In the genomic region with DNA sequence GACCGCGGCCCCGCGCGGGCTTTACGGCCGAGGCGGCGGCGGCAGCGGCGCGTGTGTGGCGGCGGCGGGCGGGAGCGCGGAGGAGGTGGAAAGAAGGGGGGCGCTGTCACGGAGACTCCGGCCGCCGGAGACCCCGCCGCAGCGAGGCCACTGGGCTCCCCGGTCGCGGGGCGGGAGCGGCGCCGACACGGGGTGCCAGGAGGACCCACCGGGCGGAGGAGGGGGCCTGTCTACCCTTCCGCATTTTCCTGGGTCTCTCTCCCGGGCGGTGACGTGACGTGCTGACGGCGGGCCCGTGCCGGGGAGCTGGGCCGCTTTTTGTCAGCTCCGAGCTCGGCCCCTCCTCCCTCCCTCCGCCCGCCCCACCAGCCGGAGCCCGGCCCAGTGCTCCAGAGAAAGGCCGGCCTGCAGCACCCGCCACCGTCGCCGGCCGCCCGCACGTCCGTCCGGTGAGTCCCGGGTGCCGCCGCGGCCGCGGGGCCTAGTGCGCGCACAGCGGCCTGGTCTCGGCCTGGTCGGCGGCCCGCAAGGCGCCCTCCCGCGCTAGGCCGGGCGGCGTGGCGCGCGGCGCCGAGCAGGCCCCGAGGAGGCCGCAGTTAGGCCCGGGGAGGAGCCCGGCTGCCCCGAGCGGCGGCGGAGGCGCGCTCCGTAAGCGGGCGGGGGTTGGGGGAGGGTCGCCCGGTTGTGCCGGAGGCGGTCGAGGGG, we compare ENCODE assay signal across 8 cellular contexts. TPM values are rescaled to one million over a fixed set of nuclear protein-coding genes. Genes with fewer than 3 reads are reported as not detected.
DNase-seq lines count a peak whose midpoint lies in the region; ATAC-seq and TF ChIP-seq lines count a peak whose summit lies in the region.

Gene ZFX (plus strand): TSS at position 384 of the 705 bp plus-strand sequence. CDS start 23,014 bp downstream, outside the sequence.

- peak within 1 kb of the TSS; percentile 90 for H3K4me3 ChIP-seq in AG09309 (ENCODE audit: control insufficient read depth, low read depth, low read length)
- H3K4me3 ChIP-seq in RWPE2 (ENCODE audit: severe bottlenecking): peak within 1 kb of the TSS; percentile 90
- H3K4me3 ChIP-seq in tibial artery: peak within 1 kb of the TSS; percentile 66 to 72

- H3K27me3 Mint-ChIP-seq in activated naive CD4-positive, alpha-beta T cell treated with anti-CD3 and anti-CD28 coated beads for 36 hours (ENCODE audit: low read depth): no peaks in the 10 kb centered on the region
- no peaks in the 10 kb centered on the region for H3K27me3 Mint-ChIP-seq in osteocyte (ENCODE audit: unreplicated experiment)

- no peak for TF ChIP-seq CTCF in AG09309 (IDR thresholded peaks at IDR 0.05; ENCODE audit: control insufficient read depth, insufficient read depth, low read depth, low read length, missing control alignments)
- TF ChIP-seq CTCF in RWPE2 (IDR thresholded peaks at IDR 0.05; ENCODE audit: poor library complexity, severe bottlenecking): no peak
- no peak for TF ChIP-seq CTCF in osteocyte (IDR thresholded peaks at IDR 0.05)
- no peak for TF ChIP-seq CTCF in tibial artery (IDR thresholded peaks at IDR 0.05)

- intact Hi-C loops in activated naive CD4-positive, alpha-beta T cell treated with anti-CD3 and anti-CD28 coated beads for 36 hours (cut with micrococcal nuclease): loop anchor here (1.0 to 5.0 kb wide), 12 partner anchors 20 to 543 kb away; partner anchors contain the start of genes APOO, EIF2S3, POLA1 and PRDX4
- intact Hi-C loops in tibial artery (cut with DNase I; ENCODE audit: low total_unique reads): loop anchor here (10.0 kb wide), 1 partner anchor 245 kb away; the partner anchor contains the start of genes APOO and CXorf58

- H3K4me1 ChIP-seq in RWPE2 (ENCODE audit: insufficient read depth, poor library complexity, severe bottlenecking): peaks cover 45% of the 10 kb centered on the region
- H3K4me1 ChIP-seq in tibial artery: peaks cover 0 to 49% (median 27%) of the 10 kb centered on the region in 4 donors

- no peaks in the 10 kb centered on the region for H3K9me3 Mint-ChIP-seq in activated naive CD4-positive, alpha-beta T cell treated with anti-CD3 and anti-CD28 coated beads for 36 hours
- H3K9me3 Mint-ChIP-seq in osteocyte (ENCODE audit: unreplicated experiment): no peaks in the 10 kb centered on the region

- H3K4me1 Mint-ChIP-seq in activated naive CD4-positive, alpha-beta T cell treated with anti-CD3 and anti-CD28 coated beads for 36 hours (ENCODE audit: low read depth): peaks cover 58% of the 10 kb centered on the region
- peaks cover 78% of the 10 kb centered on the region for H3K4me1 Mint-ChIP-seq in osteocyte (ENCODE audit: unreplicated experiment)

- H3K27me3 ChIP-seq in RWPE2 (ENCODE audit: insufficient read depth, poor library complexity, severe bottlenecking) (no peaks in the 10 kb centered on the region), tibial artery (no peaks in the 10 kb centered on the region)

- peak within 1 kb of the TSS; percentile 91 for H3K27ac ChIP-seq in RWPE2 (ENCODE audit: poor library complexity, severe bottlenecking)
- peak within 1 kb of the TSS; percentile 97 to 98 for H3K27ac ChIP-seq in tibial artery

- H3K27ac Mint-ChIP-seq in activated naive CD4-positive, alpha-beta T cell treated with anti-CD3 and anti-CD28 coated beads for 36 hours: peak within 1 kb of the TSS; percentile 96
- H3K27ac Mint-ChIP-seq in osteocyte (ENCODE audit: unreplicated experiment): peak within 1 kb of the TSS; percentile 99

- peaks cover 15% of the 10 kb centered on the region; the same call in 1 of the 2 replicates for H3K36me3 ChIP-seq in RWPE2 (ENCODE audit: low read depth)
- H3K36me3 ChIP-seq in tibial artery: no peaks in the 10 kb centered on the region

- no peak for DNase-seq in AG09309 (ENCODE audit: low read depth)
- DNase-seq in RWPE2 (ENCODE audit: low spot score): peak; percentile 59
- DNase-seq in activated naive CD4-positive, alpha-beta T cell treated with anti-CD3 and anti-CD28 coated beads for 36 hours: peak; percentile 40
- peak; percentile 65 for DNase-seq in glomerular visceral epithelial cell (ENCODE audit: extremely low spot score)
- peak; percentile 89 for DNase-seq in osteocyte (ENCODE audit: extremely low spot score, unreplicated experiment)
- DNase-seq in tibial artery: peak; percentile 37 to 75

- H3K36me3 Mint-ChIP-seq in activated naive CD4-positive, alpha-beta T cell treated with anti-CD3 and anti-CD28 coated beads for 36 hours (ENCODE audit: low read depth): peaks cover 15% of the 10 kb centered on the region
- peaks cover 18% of the 10 kb centered on the region for H3K36me3 Mint-ChIP-seq in osteocyte (ENCODE audit: unreplicated experiment)

- ATAC-seq in GM18907 (IDR thresholded peaks at IDR 0.05; ENCODE audit: unreplicated experiment): peak; percentile 52
- peak; percentile 27 for ATAC-seq in HG03108 (IDR thresholded peaks at IDR 0.05; ENCODE audit: unreplicated experiment)
- peak; percentile 43 for ATAC-seq in RWPE2 (ENCODE audit: low read depth)

- H3K9me3 ChIP-seq in RWPE2 (ENCODE audit: severe bottlenecking): no peaks in the 10 kb centered on the region
- H3K9me3 ChIP-seq in tibial artery: no peaks in the 10 kb centered on the region

- CTCF ChIA-PET in activated naive CD4-positive, alpha-beta T cell treated with anti-CD3 and anti-CD28 coated beads for 36 hours (lab: Charles Lee): interaction anchor here (0.6 kb wide), 1 partner anchor 69 kb away, joined by 4 read pairs; no protein-coding TSS in a partner anchor

- peak within 1 kb of the TSS; percentile 80 for H3K4me3 Mint-ChIP-seq in activated naive CD4-positive, alpha-beta T cell treated with anti-CD3 and anti-CD28 coated beads for 36 hours
- H3K4me3 Mint-ChIP-seq in osteocyte (ENCODE audit: unreplicated experiment): peak within 1 kb of the TSS; percentile 91

RNA-seq across cellular contexts. Expression of gene ZFX, which starts in this region (rescaled TPM):
- 10 to 100 TPM; 27.1 to 27.9 TPM for total RNA-seq in activated naive CD4-positive, alpha-beta T cell treated with anti-CD3 and anti-CD28 coated beads for 36 hours
- total RNA-seq in osteocyte: 84.6 and 90.0 TPM in 2 replicates
